8 cellular contexts compared by ENCODE assay signal in genomic region chr13:113209880-113210421, GRCh38. TPM values are rescaled to one million over a fixed set of nuclear protein-coding genes. Genes with fewer than 3 reads are reported as not detected.
DNase-seq lines count a peak whose midpoint lies in the region; FAIRE-seq and TF ChIP-seq lines count a peak whose summit lies in the region.

No MANE protein-coding gene starts in this region.

- peaks cover 83% of the 10 kb centered on the region for H3K79me2 ChIP-seq in GM23248 (ENCODE audit: insufficient read depth)

- H3K4me3 ChIP-seq in GM23248 (peak overlapping the region; percentile 95), astrocyte of the spinal cord (ENCODE audit: low read depth, low read length) (peak overlapping the region; percentile 80), iPS-18a (ENCODE audit: low read length) (peak overlapping the region; percentile 78), small intestine (ENCODE audit: low read depth in 1 of 2, low read length in 2 of 2) (peak overlapping the region; percentile 92 to 93)

- H3F3A ChIP-seq in GM23248 (ENCODE audit: insufficient read depth): peaks cover 31% of the 10 kb centered on the region

- H3K27ac ChIP-seq in GM23248 (peak overlapping the region; percentile 97), iPS-18a (ENCODE audit: low read length) (peak overlapping the region; percentile 75), small intestine (ENCODE audit: low read depth in 1 of 2, low read length in 1 of 2) (peak overlapping the region; percentile 82 to 96)

- no peak for FAIRE-seq in small intestine (lab: Jason Lieb, UNC)

- no peaks in the 10 kb centered on the region for H3K9me2 ChIP-seq in GM23248 (ENCODE audit: insufficient read depth)

- H3K9me3 ChIP-seq in GM23248 (ENCODE audit: low read depth): no peaks in the 10 kb centered on the region
- H3K9me3 ChIP-seq in iPS-18a (ENCODE audit: control insufficient read depth, low read depth, low read length): no peaks in the 10 kb centered on the region
- H3K9me3 ChIP-seq in small intestine (ENCODE audit: control insufficient read depth, low read depth): no peaks in the 10 kb centered on the region

- DNase-seq in GF-D8 (lab: John Stamatoyannopoulos, UW) (peak; percentile 30), GM23248 (peak; percentile 83), Kasumi-1 (lab: John Stamatoyannopoulos, UW) (peak; percentile 59), T1000 (lab: John Stamatoyannopoulos, UW) (peak; percentile 65), astrocyte of the spinal cord (ENCODE audit: low read depth, low spot score) (peak; percentile 45), small intestine (peak; percentile 77), middle frontal gyrus (ENCODE audit: extremely low spot score, low spot score) (no peak)

- H4K20me1 ChIP-seq in GM23248 (ENCODE audit: insufficient read depth): peaks cover 25% of the 10 kb centered on the region

- H3K4me1 ChIP-seq in GM23248 (ENCODE audit: insufficient read depth) (peaks cover 37% of the 10 kb centered on the region), iPS-18a (ENCODE audit: control insufficient read depth, low read depth, low read length) (peaks cover 10% of the 10 kb centered on the region), small intestine (ENCODE audit: control insufficient read depth in 2 of 2, insufficient read depth in 1 of 2, low read depth in 1 of 2, low read length in 1 of 2) (peaks cover 0 to 6% of the 10 kb centered on the region in 2 donors)

- peak overlapping the region; percentile 95 for H3K4me2 ChIP-seq in GM23248 (ENCODE audit: unreplicated experiment)

- H3K27me3 ChIP-seq in GM23248 (replicated peaks; ENCODE audit: insufficient read depth): no peaks in the 10 kb centered on the region
- no peaks in the 10 kb centered on the region for H3K27me3 ChIP-seq in iPS-18a (ENCODE audit: control insufficient read depth, insufficient read depth, low read length)
- no peaks in the 10 kb centered on the region for H3K27me3 ChIP-seq in small intestine (ENCODE audit: control insufficient read depth in 2 of 2, insufficient read depth in 2 of 2, low read length in 2 of 2)

- H3K36me3 ChIP-seq in GM23248 (ENCODE audit: low read depth) (peaks cover 9% of the 10 kb centered on the region; the same call in 1 of the 2 replicates), iPS-18a (ENCODE audit: control insufficient read depth, low read depth, low read length) (peaks cover 24% of the 10 kb centered on the region), small intestine (ENCODE audit: control insufficient read depth in 2 of 2, insufficient read depth in 2 of 2, low read length in 2 of 2) (peaks cover 0 to 2% of the 10 kb centered on the region in 2 donors)

- peak overlapping the region; percentile 98 for H3K9ac ChIP-seq in GM23248
- H3K9ac ChIP-seq in iPS-18a (ENCODE audit: low read length): peak overlapping the region; percentile 87

- 1 to 2% methylated on average over 21 to 27 of the region's 52 CpGs for WGBS in GM23248 (ENCODE audit: low coverage in 1 of 2, low lambda C conversion rate in 2 of 2, missing lambda C conversion rate in 2 of 2), 2 experiments
- 0 to 1% (median 1%) methylated on average over 48 to 52 of the region's 52 CpGs for WGBS in small intestine, 3 donors

- in situ Hi-C loops in GM23248 (cut with MboI) (loop anchor here (10.0 kb wide), 1 partner anchor 175 kb away; no protein-coding TSS in a partner anchor), astrocyte of the spinal cord (cut with HindIII; ENCODE audit: low sequenced_read_pairs) (no loop called here)

- no peak for TF ChIP-seq CTCF in astrocyte of the spinal cord (IDR thresholded peaks at IDR 0.05; ENCODE audit: low read depth, low read length)

- peak overlapping the region; percentile 70 for H2AFZ ChIP-seq in GM23248

RNA-seq across cellular contexts. Expression of gene CUL4A, which starts 0.5 kb away (rescaled TPM):
- total RNA-seq in GM23248 (2014; rRNA removed; shearing (Covaris generic)): 93.0 and 197 TPM in 2 replicates
- polyA plus RNA-seq in GM23248 (2016; fragmentation: Nextera tagmentation; extraction: Ambion mirVana) (65.9 and 67.3 TPM in 2 replicates), small intestine (10 to 100 TPM; 30.2 to 32.7 (median 32.4) TPM)

RNA-seq across cellular contexts. Expression of gene PCID2, which starts 1.5 kb away (rescaled TPM):
- 60.7 and 67.9 TPM in 2 replicates for total RNA-seq in GM23248 (2014; rRNA removed; shearing (Covaris generic))
- polyA plus RNA-seq in GM23248 (2016; fragmentation: Nextera tagmentation; extraction: Ambion mirVana) (58.3 and 58.6 TPM in 2 replicates), small intestine (10 to 100 TPM; 21.6 to 33.4 (median 26.6) TPM)

RNA-seq across cellular contexts. Expression of gene PROZ, which starts 51.5 kb away (rescaled TPM):
- not detected in 2 replicates for total RNA-seq in GM23248 (2014; rRNA removed; shearing (Covaris generic))
- polyA plus RNA-seq in GM23248 (2016; fragmentation: Nextera tagmentation; extraction: Ambion mirVana): not detected in 2 replicates
- polyA plus RNA-seq in small intestine: not detected
